18 cellular contexts compared by ENCODE assay signal in genomic region chr13:30726192-30726591, GRCh38. TPM values are rescaled to one million over a fixed set of nuclear protein-coding genes. Genes with fewer than 3 reads are reported as not detected.
A peak's percentile ranks its signal among the peaks of the same experiment; 100 is the strongest.
DNase-seq lines count a peak whose midpoint lies in the region; ATAC-seq and TF ChIP-seq lines count a peak whose summit lies in the region.
"Had no signal": no experiment of that assay in that cellular context is flagged by ENCODE, and none has a peak within 500 bp of the region (broad histone marks: within the 10 kb centered on the region; RNA-seq: fewer than 3 reads in every experiment).

No MANE protein-coding gene starts in this region.

- in situ Hi-C loops in gastrocnemius medialis (cut with MboI; ENCODE audit: low sequenced_read_pairs in 4 of 4) = no loop called here

- no peak overlapping the region for H3K4me3 Mint-ChIP-seq in HFFc6
- H3K4me3 Mint-ChIP-seq: CD8-positive, alpha-beta T cell had no signal

- no peak overlapping the region for H3K27ac Mint-ChIP-seq in HFFc6
- H3K27ac Mint-ChIP-seq: CD8-positive, alpha-beta T cell had no signal

- peaks cover 32% of the 10 kb centered on the region for H3K4me1 Mint-ChIP-seq in HFFc6 (ENCODE audit: low read depth)

- DNase-seq in HFFc6 = peak; percentile 27
- DNase-seq in kidney tubule cell (ENCODE audit: low spot score) = peak; percentile 68
- DNase-seq in gastrocnemius medialis = no peak
- DNase-seq in GOT3 (lab: John Stamatoyannopoulos, UW) = no peak
- no peak for DNase-seq in activated naive CD4-positive, alpha-beta T cell (lab: John Stamatoyannopoulos, UW)
- DNase-seq: 8988T; Calu3; CD8-positive, alpha-beta T cell; DMS79 treated with DMSO at 0.1 percent for 48 hours; EL had no signal

- intact Hi-C loops in gastrocnemius medialis (cut with DNase I; ENCODE audit: low total_unique reads) = no loop called here

- H3K36me3 Mint-ChIP-seq in HFFc6 (ENCODE audit: low read depth) = peaks cover 6% of the 10 kb centered on the region
- H3K36me3 Mint-ChIP-seq: CD8-positive, alpha-beta T cell had no signal

- no peaks in the 10 kb centered on the region for H3K36me3 ChIP-seq in gastrocnemius medialis
- H3K36me3 ChIP-seq: BLaER1, HAP-1 had no signal

- peak; percentile 59 to 89 for ATAC-seq in gastrocnemius medialis
- no peak for ATAC-seq in GM21619 (IDR thresholded peaks at IDR 0.05; ENCODE audit: unreplicated experiment)
- ATAC-seq: CD8-positive, alpha-beta T cell; GM12878 had no signal

- no peak overlapping the region for H3K4me3 ChIP-seq in gastrocnemius medialis
- H3K4me3 ChIP-seq: BLaER1, GM12878, HAP-1 had no signal

- H3K4me1 ChIP-seq in gastrocnemius medialis = peaks cover 0 to 44% of the 10 kb centered on the region in 2 donors
- H3K4me1 ChIP-seq: HAP-1 had no signal

- H3K27me3 Mint-ChIP-seq in HFFc6 (ENCODE audit: insufficient read depth) = peaks cover 7% of the 10 kb centered on the region; the same call in 1 of the 2 replicates

- H3K9me3 ChIP-seq in gastrocnemius medialis = no peaks in the 10 kb centered on the region
- H3K9me3 ChIP-seq: HAP-1 had no signal

- H3K27me3 ChIP-seq in gastrocnemius medialis = no peaks in the 10 kb centered on the region
- H3K27me3 ChIP-seq: BLaER1 had no signal

- no peaks in the 10 kb centered on the region for H3K9me3 Mint-ChIP-seq in HFFc6
- H3K9me3 Mint-ChIP-seq: CD8-positive, alpha-beta T cell had no signal

- TF ChIP-seq CTCF in C4-2B (conservative IDR thresholded peaks at IDR 0.05) = no peak
- no peak for TF ChIP-seq CTCF in HFFc6 (IDR thresholded peaks at IDR 0.05)
- no peak for TF ChIP-seq CTCF in gastrocnemius medialis (IDR thresholded peaks at IDR 0.05 in 4 of 5, conservative IDR thresholded peaks at IDR 0.05 in 1 of 5)

- H3K27ac ChIP-seq in C4-2B (peak overlapping the region; percentile 64; the same call in 1 of the 2 replicates), gastrocnemius medialis (peak overlapping the region in 1 of 4 donors; percentile 58)
- H3K27ac ChIP-seq: BLaER1 had no signal

- no peak for TF ChIP-seq POLR2A in gastrocnemius medialis (IDR thresholded peaks at IDR 0.05)

RNA-seq across cellular contexts. Expression of gene ALOX5AP, which starts 9.2 kb away (rescaled TPM):
- total RNA-seq in HFFc6 (2021; fragmentation: NEBNext Ultra II Directional; extraction: Animal tissue kit (Norgen Biotek cat#: 25700)) = not detected
- 1 to 10 TPM; 5.3 to 9.1 (median 7.1) TPM for total RNA-seq in gastrocnemius medialis
- total RNA-seq: A673, Calu3, G401, H1 had no signal

Comparison
In these comparisons a context has a peak if more than half of its experiments do, and no peak if none do; other contexts are left out.
1. DNase-seq: peak in HFFc6 (single experiment) and kidney tubule cell (single experiment); none in gastrocnemius medialis (0 of 2), GOT3 (single experiment) and activated naive CD4-positive, alpha-beta T cell (0 of 4).
2. RNA of gene ALOX5AP, which starts 9.2 kb away (total RNA-seq): 5.3 to 9.1 TPM in gastrocnemius medialis; not detected in HFFc6; every median in the first group is over 4 times any median in the second.